In the genomic region with DNA sequence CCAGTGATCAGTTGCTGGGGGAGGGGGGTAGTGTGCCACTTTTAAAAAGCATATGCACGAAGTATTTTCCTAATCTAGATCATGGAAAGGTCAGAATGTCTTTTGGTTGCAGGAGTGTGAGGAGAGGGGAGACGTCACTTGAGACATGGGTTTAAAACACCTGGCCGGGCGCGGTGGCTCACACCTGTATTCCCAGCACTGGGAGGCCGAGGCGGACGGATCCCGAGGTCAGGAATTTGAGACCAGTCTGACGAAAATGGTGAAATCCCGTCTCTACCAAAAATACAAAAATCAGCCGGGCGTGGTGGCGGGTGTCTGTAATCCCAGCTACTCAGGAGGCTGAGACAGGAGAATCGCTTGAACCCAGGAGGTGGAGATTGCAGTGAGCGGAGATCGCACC, we compare ENCODE assay signal across 8 cellular contexts. TPM values are rescaled to one million over a fixed set of nuclear protein-coding genes. Genes with fewer than 3 reads are reported as not detected.
DNase-seq lines count a peak whose midpoint lies in the region; ATAC-seq and TF ChIP-seq lines count a peak whose summit lies in the region.
"Not testable (repeated sequence)": the region's sequence is repeated elsewhere in the genome, so short reads cannot be mapped to it uniquely, and the experiment has no call there.

No MANE protein-coding gene starts in this region.

- H3K79me1 ChIP-seq in trophoblast cell (ENCODE audit: low read length), result not testable (repeated sequence)

- not testable (repeated sequence) for H3K23ac ChIP-seq in trophoblast cell (ENCODE audit: low read length)

- H4K12ac ChIP-seq in trophoblast cell (ENCODE audit: low read depth, low read length), result not testable (repeated sequence)

- H3K9ac ChIP-seq in endodermal cell (ENCODE audit: extremely low read depth, low read length, poor library complexity, severe bottlenecking); trophoblast cell (ENCODE audit: low read length): not testable (repeated sequence)

- not testable (repeated sequence) for H2BK120ac ChIP-seq in trophoblast cell (ENCODE audit: insufficient read depth, low read length, poor library complexity)

- H3K36me3 ChIP-seq in Panc1 (ENCODE audit: control insufficient read depth, insufficient read depth, low read length); endodermal cell (ENCODE audit: control insufficient read depth, insufficient read depth, low read length): not testable (repeated sequence)
- peaks cover 19 to 29% of the 10 kb centered on the region in 2 experiments for H3K36me3 ChIP-seq in trophoblast cell (ENCODE audit: control insufficient read depth in 1 of 2, insufficient read depth in 2 of 2, low read length in 2 of 2)

- H3K4me2 ChIP-seq in trophoblast cell (ENCODE audit: low read length), result not testable (repeated sequence)

- H3K9me3 Mint-ChIP-seq in Calu3 (ENCODE audit: low read depth, unreplicated experiment); activated T-helper 2 cell treated with anti-CD3 and anti-CD28 coated beads, Interferon-gamma antibody, Interleukin-2, Interleukin-4, amounts not matched to agents 10 μg/mL and 5 μg/mL and 100 μg/mL, durations not matched to agents 14 hours and 24 hours and 36 hours; endodermal cell; glutamatergic neuron (ENCODE audit: unreplicated experiment); stimulated activated effector memory CD8-positive, alpha-beta T cell treated with anti-CD3 and anti-CD28 coated beads, Interleukin-12 subunit alpha, Interleukin-12 subunit beta, amount 100 ng/mL, for 72 hours: not testable (repeated sequence)

- H3K27me3 ChIP-seq in Panc1 (ENCODE audit: control insufficient read depth, insufficient read depth, low read length); endodermal cell (ENCODE audit: control insufficient read depth, insufficient read depth, low read length, poor library complexity, severe bottlenecking); trophoblast cell (ENCODE audit: insufficient read depth, low read length): not testable (repeated sequence)

- H2AK5ac ChIP-seq in trophoblast cell (ENCODE audit: low read length), result not testable (repeated sequence)

- POLR2A ChIA-PET in Panc1 (lab: Charles Lee), result not testable (repeated sequence)

- H3K4ac ChIP-seq in trophoblast cell (ENCODE audit: low read depth, low read length), result not testable (repeated sequence)

- not testable (repeated sequence) for H2BK12ac ChIP-seq in trophoblast cell (ENCODE audit: low read length)

- H3K4me3 Mint-ChIP-seq in Calu3 (ENCODE audit: low read depth, unreplicated experiment); activated T-helper 2 cell treated with anti-CD3 and anti-CD28 coated beads, Interferon-gamma antibody, Interleukin-2, Interleukin-4, amounts not matched to agents 10 μg/mL and 5 μg/mL and 100 μg/mL, durations not matched to agents 14 hours and 24 hours and 36 hours (ENCODE audit: low read depth); endodermal cell; glutamatergic neuron (ENCODE audit: unreplicated experiment); stimulated activated effector memory CD8-positive, alpha-beta T cell treated with anti-CD3 and anti-CD28 coated beads, Interleukin-12 subunit alpha, Interleukin-12 subunit beta, amount 100 ng/mL, for 72 hours: not testable (repeated sequence)

- not testable (repeated sequence) for H3K14ac ChIP-seq in trophoblast cell (ENCODE audit: low read length)

- CTCF ChIA-PET in Calu3 (lab: Charles Lee); Panc1 (lab: Charles Lee): not testable (repeated sequence)

- intact Hi-C loops in Calu3 (cut with micrococcal nuclease; ENCODE audit: unreplicated experiment); Panc1 (cut with micrococcal nuclease; ENCODE audit: unreplicated experiment); activated T-helper 2 cell treated with anti-CD3 and anti-CD28 coated beads, Interferon-gamma antibody, Interleukin-2, Interleukin-4, amounts not matched to agents 10 μg/mL and 5 μg/mL and 100 μg/mL, durations not matched to agents 14 hours and 24 hours and 36 hours (cut with micrococcal nuclease): not testable (repeated sequence)

- H4K8ac ChIP-seq in trophoblast cell (ENCODE audit: low read depth, low read length), result not testable (repeated sequence)

- not testable (repeated sequence) for H3K27me3 Mint-ChIP-seq in Calu3 (ENCODE audit: unreplicated experiment); activated T-helper 2 cell treated with anti-CD3 and anti-CD28 coated beads, Interferon-gamma antibody, Interleukin-2, Interleukin-4, amounts not matched to agents 10 μg/mL and 5 μg/mL and 100 μg/mL, durations not matched to agents 14 hours and 24 hours and 36 hours (ENCODE audit: low read depth); endodermal cell (ENCODE audit: insufficient read depth); glutamatergic neuron (ENCODE audit: unreplicated experiment)

- not testable (repeated sequence) for H3K18ac ChIP-seq in trophoblast cell (ENCODE audit: low read length)

- in situ Hi-C loops in Panc1 (cut with HindIII; ENCODE audit: low pct_unique_long_range_greater_than_20kb, low sequenced_read_pairs), result not testable (repeated sequence)

- not testable (repeated sequence) for H3K9me3 ChIP-seq in Panc1 (ENCODE audit: control insufficient read depth, insufficient read depth, low read depth, low read length); endodermal cell (ENCODE audit: control insufficient read depth, low read length); trophoblast cell (ENCODE audit: insufficient read depth, low read depth, low read length)

- not testable (repeated sequence) for H3K27ac ChIP-seq in Panc1 (ENCODE audit: low read length); endodermal cell (ENCODE audit: low read depth, low read length); trophoblast cell (ENCODE audit: low read depth, low read length)

- BruUV-seq in Calu3 (replicated peaks; lab: Mats Ljungman, UMichigan), result not testable (repeated sequence)
- TSS peak; percentile 59 for BruUV-seq in Panc1 (replicated peaks; lab: Mats Ljungman, UMichigan)

- not testable (repeated sequence) for ATAC-seq in Panc1; stimulated activated effector memory CD8-positive, alpha-beta T cell treated with anti-CD3 and anti-CD28 coated beads, Interleukin-12 subunit alpha, Interleukin-12 subunit beta, amount 100 ng/mL, for 72 hours

- H2AFZ ChIP-seq in trophoblast cell (ENCODE audit: insufficient read depth, low read length, poor library complexity), result not testable (repeated sequence)

- peak overlapping the region; percentile 11 for H3K27ac Mint-ChIP-seq in Calu3 (ENCODE audit: unreplicated experiment)
- H3K27ac Mint-ChIP-seq in activated T-helper 2 cell treated with anti-CD3 and anti-CD28 coated beads, Interferon-gamma antibody, Interleukin-2, Interleukin-4, amounts not matched to agents 10 μg/mL and 5 μg/mL and 100 μg/mL, durations not matched to agents 14 hours and 24 hours and 36 hours, result peak overlapping the region; percentile 32
- H3K27ac Mint-ChIP-seq in endodermal cell, result peak overlapping the region; percentile 10
- H3K27ac Mint-ChIP-seq in glutamatergic neuron (ENCODE audit: unreplicated experiment), result peak overlapping the region; percentile 28
- peak overlapping the region; percentile 87 for H3K27ac Mint-ChIP-seq in stimulated activated effector memory CD8-positive, alpha-beta T cell treated with anti-CD3 and anti-CD28 coated beads, Interleukin-12 subunit alpha, Interleukin-12 subunit beta, amount 100 ng/mL, for 72 hours

- peaks cover 15% of the 10 kb centered on the region for H3K4me1 Mint-ChIP-seq in Calu3 (ENCODE audit: low read depth, unreplicated experiment)
- H3K4me1 Mint-ChIP-seq in activated T-helper 2 cell treated with anti-CD3 and anti-CD28 coated beads, Interferon-gamma antibody, Interleukin-2, Interleukin-4, amounts not matched to agents 10 μg/mL and 5 μg/mL and 100 μg/mL, durations not matched to agents 14 hours and 24 hours and 36 hours (ENCODE audit: low read depth); endodermal cell; glutamatergic neuron (ENCODE audit: low read depth, unreplicated experiment): not testable (repeated sequence)
- H3K4me1 Mint-ChIP-seq in stimulated activated effector memory CD8-positive, alpha-beta T cell treated with anti-CD3 and anti-CD28 coated beads, Interleukin-12 subunit alpha, Interleukin-12 subunit beta, amount 100 ng/mL, for 72 hours, result peaks cover 16% of the 10 kb centered on the region

- WGBS in endodermal cell (ENCODE audit: insufficient coverage in 1 of 2, insufficient read length in 1 of 2), 2 experiments, result 93 to 95% methylated on average over 16 to 17 of the region's 17 CpGs
- no CpG with 5 or more reads among the region's 17 CpGs for WGBS in trophoblast cell (ENCODE audit: extremely low coverage, insufficient coverage, insufficient read length)

- H4K91ac ChIP-seq in trophoblast cell (ENCODE audit: low read depth, low read length), result not testable (repeated sequence)

- DNase-seq in Calu3; LNCaP clone FGC (ENCODE audit: low read depth); Panc1 (ENCODE audit: low read depth, low spot score); activated T-helper 2 cell treated with anti-CD3 and anti-CD28 coated beads, Interferon-gamma antibody, Interleukin-2, Interleukin-4, amounts not matched to agents 10 μg/mL and 5 μg/mL and 100 μg/mL, durations not matched to agents 14 hours and 24 hours and 36 hours (ENCODE audit: low spot score); endodermal cell; glutamatergic neuron; stimulated activated effector memory CD8-positive, alpha-beta T cell treated with anti-CD3 and anti-CD28 coated beads, Interleukin-12 subunit alpha, Interleukin-12 subunit beta, amount 100 ng/mL, for 72 hours (ENCODE audit: low spot score in 2 of 2): not testable (repeated sequence)
- DNase-seq in trophoblast cell, result peak; percentile 62 to 74

- H3K4me1 ChIP-seq in Panc1 (ENCODE audit: control insufficient read depth, insufficient read depth, low read length); endodermal cell (ENCODE audit: control insufficient read depth, insufficient read depth, low read length); trophoblast cell (ENCODE audit: control insufficient read depth in 1 of 2, insufficient read depth in 2 of 2, low read length in 2 of 2): not testable (repeated sequence)

- H3K36me3 Mint-ChIP-seq in Calu3 (ENCODE audit: insufficient read depth, unreplicated experiment) (peaks cover 40% of the 10 kb centered on the region), endodermal cell (ENCODE audit: low read depth) (peaks cover 29% of the 10 kb centered on the region), glutamatergic neuron (ENCODE audit: unreplicated experiment) (peaks cover 11% of the 10 kb centered on the region)
- H3K36me3 Mint-ChIP-seq in activated T-helper 2 cell treated with anti-CD3 and anti-CD28 coated beads, Interferon-gamma antibody, Interleukin-2, Interleukin-4, amounts not matched to agents 10 μg/mL and 5 μg/mL and 100 μg/mL, durations not matched to agents 14 hours and 24 hours and 36 hours (ENCODE audit: low read depth), result peaks cover 29% of the 10 kb centered on the region
- peaks cover 58% of the 10 kb centered on the region for H3K36me3 Mint-ChIP-seq in stimulated activated effector memory CD8-positive, alpha-beta T cell treated with anti-CD3 and anti-CD28 coated beads, Interleukin-12 subunit alpha, Interleukin-12 subunit beta, amount 100 ng/mL, for 72 hours

- not testable (repeated sequence) for TF ChIP-seq CTCF in Calu3 (IDR thresholded peaks at IDR 0.05; ENCODE audit: unreplicated experiment); Panc1 (IDR thresholded peaks at IDR 0.05); endodermal cell (conservative IDR thresholded peaks at IDR 0.05); glutamatergic neuron (IDR thresholded peaks at IDR 0.05; ENCODE audit: partially characterized antibody, unreplicated experiment)
- TF ChIP-seq CTCF in LNCaP clone FGC (IDR thresholded peaks at IDR 0.05; ENCODE audit: control insufficient read depth, extremely low read depth, insufficient read depth), result 0 out of 2 replicates have a peak, but pooled peaks have one; percentile 2

- not testable (repeated sequence) for H3K4me3 ChIP-seq in LNCaP clone FGC (ENCODE audit: low read depth, low read length); Panc1 (ENCODE audit: low read depth in 2 of 2, low read length in 2 of 2); endodermal cell (ENCODE audit: low read length); trophoblast cell (ENCODE audit: low read depth, low read length)

- H3K79me2 ChIP-seq in trophoblast cell (ENCODE audit: control insufficient read depth, insufficient read depth, low read length, poor library complexity), result not testable (repeated sequence)

- not testable (repeated sequence) for H2BK5ac ChIP-seq in trophoblast cell (ENCODE audit: low read depth, low read length, poor library complexity)

RNA-seq across cellular contexts. Expression of a gene that starts 13.1 kb away (rescaled TPM):
- total RNA-seq in Calu3 (2022), result 17.2 and 18.5 TPM in 2 replicates
- total RNA-seq in Panc1 (2021; ENCODE audit: unreplicated experiment), result 11.3 TPM
- polyA plus RNA-seq in Panc1 (2012; ENCODE audit: insufficient read length), result 9.0 TPM
- total RNA-seq in activated T-helper 2 cell treated with anti-CD3 and anti-CD28 coated beads, Interferon-gamma antibody, Interleukin-2, Interleukin-4, amounts not matched to agents 10 μg/mL and 5 μg/mL and 100 μg/mL, durations not matched to agents 14 hours and 24 hours and 36 hours, result 18.4 and 20.1 TPM in 2 replicates
- total RNA-seq in endodermal cell, result 10 to 100 TPM; 15.8 to 17.6 TPM
- 12.5 TPM for polyA plus RNA-seq in endodermal cell (2013, experiment 1 of 2)
- polyA plus RNA-seq in endodermal cell (2013, experiment 2 of 2), result 12.9 TPM
- 13.2 TPM for total RNA-seq in glutamatergic neuron (ENCODE audit: unreplicated experiment)
- polyA plus RNA-seq in trophoblast cell (2013), result 5.5 and 5.8 TPM in 2 replicates

RNA-seq across cellular contexts. Expression of a gene that starts 31.0 kb away (rescaled TPM):
- 40.3 and 45.2 TPM in 2 replicates for total RNA-seq in Calu3 (2022)
- 31.6 TPM for total RNA-seq in Panc1 (2021; ENCODE audit: unreplicated experiment)
- polyA plus RNA-seq in Panc1 (2012; ENCODE audit: insufficient read length), result 27.7 TPM
- total RNA-seq in activated T-helper 2 cell treated with anti-CD3 and anti-CD28 coated beads, Interferon-gamma antibody, Interleukin-2, Interleukin-4, amounts not matched to agents 10 μg/mL and 5 μg/mL and 100 μg/mL, durations not matched to agents 14 hours and 24 hours and 36 hours, result 116 and 118 TPM in 2 replicates
- total RNA-seq in endodermal cell, result 10 to 100 TPM; 28.8 to 29.8 TPM
- 21.3 TPM for polyA plus RNA-seq in endodermal cell (2013, experiment 1 of 2)
- 19.3 TPM for polyA plus RNA-seq in endodermal cell (2013, experiment 2 of 2)
- 22.9 TPM for total RNA-seq in glutamatergic neuron (ENCODE audit: unreplicated experiment)
- polyA plus RNA-seq in trophoblast cell (2013), result 11.3 and 11.5 TPM in 2 replicates

RNA-seq across cellular contexts. Expression of a gene that starts 35.6 kb away (rescaled TPM):
- 17.8 and 18.1 TPM in 2 replicates for total RNA-seq in Calu3 (2022)
- total RNA-seq in Panc1 (2021; ENCODE audit: unreplicated experiment), result 16.6 TPM
- polyA plus RNA-seq in Panc1 (2012; ENCODE audit: insufficient read length), result 13.6 TPM
- total RNA-seq in activated T-helper 2 cell treated with anti-CD3 and anti-CD28 coated beads, Interferon-gamma antibody, Interleukin-2, Interleukin-4, amounts not matched to agents 10 μg/mL and 5 μg/mL and 100 μg/mL, durations not matched to agents 14 hours and 24 hours and 36 hours, result 25.0 and 26.8 TPM in 2 replicates
- 10 to 100 TPM; 12.1 to 13.2 TPM for total RNA-seq in endodermal cell
- 9.0 TPM for polyA plus RNA-seq in endodermal cell (2013, experiment 1 of 2)
- polyA plus RNA-seq in endodermal cell (2013, experiment 2 of 2), result 6.3 TPM
- 22.9 TPM for total RNA-seq in glutamatergic neuron (ENCODE audit: unreplicated experiment)
- polyA plus RNA-seq in trophoblast cell (2013), result 3.8 and 4.0 TPM in 2 replicates

Comparison
In these comparisons a context has a peak if more than half of its experiments do, and no peak if none do; other contexts are left out.
1. H3K27ac Mint-ChIP-seq: peak in every context shown above with its lines; median percentile 87 in stimulated activated effector memory CD8-positive, alpha-beta T cell treated with anti-CD3 and anti-CD28 coated beads, Interleukin-12 subunit alpha, Interleukin-12 subunit beta, amount 100 ng/mL, for 72 hours; 32 in activated T-helper 2 cell treated with anti-CD3 and anti-CD28 coated beads, Interferon-gamma antibody, Interleukin-2, Interleukin-4, amounts not matched to agents 10 μg/mL and 5 μg/mL and 100 μg/mL, durations not matched to agents 14 hours and 24 hours and 36 hours; 28 in glutamatergic neuron; 11 in Calu3; 10 in endodermal cell.